Comparison of ENCODE assay signal across 9 cellular contexts in genomic region chr1:18109756-18110597, GRCh38. TPM values are rescaled to one million over a fixed set of nuclear protein-coding genes. Genes with fewer than 3 reads are reported as not detected.
DNase-seq lines count a peak whose midpoint lies in the region; FAIRE-seq and TF ChIP-seq lines count a peak whose summit lies in the region.
"Had no signal": no experiment of that assay in that cellular context is flagged by ENCODE, and none has a peak within 500 bp of the region (broad histone marks: within the 10 kb centered on the region; RNA-seq: fewer than 3 reads in every experiment).

No MANE protein-coding gene starts in this region.

- no peak overlapping the region for H3K4me3 Mint-ChIP-seq in neural crest cell

- H3K9me3 Mint-ChIP-seq in neural crest cell, result no peaks in the 10 kb centered on the region

- H3K4ac ChIP-seq in H1 (replicated peaks; ENCODE audit: insufficient read length, low read depth, low read length), result no peak overlapping the region

- H3K79me1 ChIP-seq in H1 (ENCODE audit: low read depth, low read length), result peaks cover 13% of the 10 kb centered on the region

- H3K14ac ChIP-seq in H1 (ENCODE audit: insufficient read length), result no peak overlapping the region

- TF ChIP-seq CTCF in H1 (IDR thresholded peaks at IDR 0.05; ENCODE audit: control extremely low read depth in 1 of 3, insufficient read depth in 1 of 3, low read depth in 1 of 3, low read length in 3 of 3), result peak; percentile 69 to 90 (median 89)
- peak; percentile 54 for TF ChIP-seq CTCF in neural crest cell (conservative IDR thresholded peaks at IDR 0.05)

- no peak overlapping the region for H3K9ac ChIP-seq in H1 (replicated peaks in 1 of 4; ENCODE audit: extremely low read depth in 1 of 4, low read depth in 3 of 4, low read length in 3 of 4)

- H2BK20ac ChIP-seq in H1 (ENCODE audit: low read length), result no peak overlapping the region

- CTCF ChIA-PET in H1 (lab: Charles Lee; ENCODE audit: partially characterized antibody), result interaction anchor here (0.7 to 3.2 kb wide), 25 partner anchors 9 to 336 kb away, joined by 3 to 21 read pairs (median 4); no protein-coding TSS in a partner anchor

- H3K18ac ChIP-seq in H1 (ENCODE audit: extremely low read depth, low read length), result peak overlapping the region; percentile 10

- peaks cover 97% of the 10 kb centered on the region for H3K27me3 Mint-ChIP-seq in neural crest cell (ENCODE audit: low read depth)

- WGBS in H1 (ENCODE audit: extremely low coverage in 1 of 2, insufficient coverage in 1 of 2, insufficient read length in 1 of 2, insufficient replicate concordance in 2 of 2, low coverage in 1 of 2, low lambda C conversion rate in 2 of 2, missing lambda C conversion rate in 1 of 2), 2 experiments, result 1% methylated on average over 54 of the region's 60 CpGs; no CpG with 5 or more reads in 1 of the 2 experiments

- no peak overlapping the region; the same call in 1 of the 2 replicates for H2AFZ ChIP-seq in H1 (ENCODE audit: low read length)

- no peak overlapping the region for H3K27ac Mint-ChIP-seq in neural crest cell (ENCODE audit: unreplicated experiment)

- H3K4me1 Mint-ChIP-seq in neural crest cell, result peaks cover 8% of the 10 kb centered on the region

- no peak overlapping the region; the same call in 1 of the 2 replicates for H2BK12ac ChIP-seq in H1 (ENCODE audit: low read depth, low read length)

- H3K79me2 ChIP-seq in H1 (ENCODE audit: control insufficient read depth in 1 of 2, insufficient read depth in 2 of 2, low read length in 2 of 2), result peaks cover 0 to 10% of the 10 kb centered on the region in 2 experiments; a peak in 1 of 4 replicates

- no peak overlapping the region; the same call in 1 of the 2 replicates for H2BK15ac ChIP-seq in H1 (ENCODE audit: low read length)

- H3K56ac ChIP-seq in H1 (replicated peaks; ENCODE audit: insufficient read length, low read depth, low read length), result no peak overlapping the region

- H2AK5ac ChIP-seq in H1 (ENCODE audit: low read depth, low read length), result no peak overlapping the region

- POLR2A ChIA-PET in H1 (lab: Charles Lee; ENCODE audit: partially characterized antibody), result interaction anchor here (0.9 to 1.9 kb wide), 4 partner anchors 10 to 66 kb away, joined by 3 to 7 read pairs (median 4); no protein-coding TSS in a partner anchor

- H3K4me3 ChIP-seq in H1 (ENCODE audit: extremely low read depth in 1 of 4, insufficient read depth in 2 of 4, low read depth in 3 of 4, low read length in 4 of 4), result peak overlapping the region; percentile 63 to 82 (median 71)

- DNase-seq in DMS53 treated with DMSO at 0.1 percent for 48 hours (lab: John Stamatoyannopoulos, UW; ENCODE audit: unreplicated experiment) (peak; percentile 13), NCI-H2107 treated with DMSO at 0.1 percent for 48 hours (lab: John Stamatoyannopoulos, UW; ENCODE audit: unreplicated experiment) (peak; percentile 37), H1 (ENCODE audit: low read depth in 1 of 2, low spot score in 2 of 2) (peak; percentile 50 to 96), neural crest cell (ENCODE audit: low read depth, low spot score) (no peak), erythroblast (lab: John Stamatoyannopoulos, UW) (no peak), NOMO-1 treated with DMSO at 0.1 percent for 48 hours (lab: John Stamatoyannopoulos, UW; ENCODE audit: unreplicated experiment) (no peak)
- no peak for DNase-seq in activated CD4-positive, CD25-positive, alpha-beta regulatory T cell treated with anti-CD3 and anti-CD28 coated beads, Interleukin-2, amount 50 U/mL, for 72 hours
- DNase-seq in activated CD8-positive, alpha-beta memory T cell treated with anti-CD3 and anti-CD28 coated beads for 24 hours, result no peak

- H3K23ac ChIP-seq in H1 (ENCODE audit: insufficient read length), result no peak overlapping the region

- no peaks in the 10 kb centered on the region for H3K9me3 ChIP-seq in H1 (ENCODE audit: insufficient read depth in 2 of 2, low read depth in 1 of 2, low read length in 1 of 2)
- H3K9me3 ChIP-seq: HAP-1 had no signal

- no peak overlapping the region for H4K91ac ChIP-seq in H1 (replicated peaks; ENCODE audit: insufficient read length, low read length)

- H3K4me1 ChIP-seq in H1 (replicated peaks in 1 of 4; ENCODE audit: control insufficient read depth in 3 of 4, insufficient read depth in 4 of 4, low read length in 3 of 4), result peaks cover 16 to 29% (median 20%) of the 10 kb centered on the region in 4 experiments
- H3K4me1 ChIP-seq: HAP-1 had no signal

- H3K36me3 ChIP-seq in H1 (ENCODE audit: control insufficient read depth in 2 of 4, insufficient read depth in 4 of 4, low read length in 3 of 4), result no peaks in the 10 kb centered on the region
- H3K36me3 ChIP-seq: HAP-1 had no signal

- no peak overlapping the region for H3K27ac ChIP-seq in H1 (ENCODE audit: low read depth, low read length)

- TF ChIP-seq POLR2A in H1 (IDR thresholded peaks at IDR 0.05; ENCODE audit: control extremely low read depth in 1 of 2, low read depth in 2 of 2, low read length in 2 of 2), result no peak
- no peak for TF ChIP-seq POLR2A in erythroblast (IDR thresholded peaks at IDR 0.05; ENCODE audit: low read length)

- H3K4me2 ChIP-seq in H1 (ENCODE audit: insufficient read depth in 1 of 2, low read depth in 2 of 2, low read length in 2 of 2), result peak overlapping the region; percentile 84 to 99

- no peak overlapping the region for H4K8ac ChIP-seq in H1 (ENCODE audit: extremely low read depth, insufficient read depth, low read length)

- peaks cover 7 to 16% of the 10 kb centered on the region in 2 experiments for H4K20me1 ChIP-seq in H1 (replicated peaks in 1 of 2; ENCODE audit: control insufficient read depth in 1 of 2, insufficient read depth in 2 of 2, low read length in 2 of 2)

- no peaks in the 10 kb centered on the region for H3K36me3 Mint-ChIP-seq in neural crest cell (ENCODE audit: low read depth)

- H3K27me3 ChIP-seq in H1 (replicated peaks in 1 of 4; ENCODE audit: control insufficient read depth in 3 of 4, extremely low read depth in 1 of 4, insufficient read depth in 3 of 4, low read length in 3 of 4), result peaks cover 8 to 50% (median 42%) of the 10 kb centered on the region in 4 experiments; a peak in 6 of 7 replicates

- H3K23me2 ChIP-seq in H1 (ENCODE audit: low read depth, low read length), result peaks cover 32% of the 10 kb centered on the region

- TF ChIP-seq EP300 in H1 (IDR thresholded peaks at IDR 0.05; ENCODE audit: borderline replicate concordance in 1 of 2, low read depth in 2 of 2, low read length in 2 of 2), result no peak

- no peak overlapping the region for H2BK120ac ChIP-seq in H1 (replicated peaks; ENCODE audit: low read depth, low read length)

- no peak overlapping the region for H4K5ac ChIP-seq in H1 (ENCODE audit: insufficient read length, low read depth, low read length)

- peak; percentile 47 to 61 for TF ChIP-seq RAD21 in H1 (IDR thresholded peaks at IDR 0.05 in 1 of 2, conservative IDR thresholded peaks at IDR 0.05 in 1 of 2; ENCODE audit: low read depth in 2 of 2, low read length in 2 of 2)

- H2BK5ac ChIP-seq in H1 (ENCODE audit: low read depth, low read length), result peak overlapping the region; percentile 44; the same call in 1 of the 2 replicates

- FAIRE-seq in H1 (lab: Jason Lieb, UNC), result no peak

TF ChIP-seq in H1, 55 proteins besides CTCF, POLR2A, EP300 and RAD21 (continues in another document):
- no peak for TF ChIP-seq SP1 (IDR thresholded peaks at IDR 0.05; ENCODE audit: low read depth, low read length)
- TF ChIP-seq RFX5 (IDR thresholded peaks at IDR 0.05; ENCODE audit: borderline replicate concordance, low read depth, low read length), result no peak
- peak; percentile 69 for TF ChIP-seq CREB1 (IDR thresholded peaks at IDR 0.05)
- TF ChIP-seq MAFK (IDR thresholded peaks at IDR 0.05; ENCODE audit: low read depth, low read length), result no peak
- TF ChIP-seq, protein P1, sequence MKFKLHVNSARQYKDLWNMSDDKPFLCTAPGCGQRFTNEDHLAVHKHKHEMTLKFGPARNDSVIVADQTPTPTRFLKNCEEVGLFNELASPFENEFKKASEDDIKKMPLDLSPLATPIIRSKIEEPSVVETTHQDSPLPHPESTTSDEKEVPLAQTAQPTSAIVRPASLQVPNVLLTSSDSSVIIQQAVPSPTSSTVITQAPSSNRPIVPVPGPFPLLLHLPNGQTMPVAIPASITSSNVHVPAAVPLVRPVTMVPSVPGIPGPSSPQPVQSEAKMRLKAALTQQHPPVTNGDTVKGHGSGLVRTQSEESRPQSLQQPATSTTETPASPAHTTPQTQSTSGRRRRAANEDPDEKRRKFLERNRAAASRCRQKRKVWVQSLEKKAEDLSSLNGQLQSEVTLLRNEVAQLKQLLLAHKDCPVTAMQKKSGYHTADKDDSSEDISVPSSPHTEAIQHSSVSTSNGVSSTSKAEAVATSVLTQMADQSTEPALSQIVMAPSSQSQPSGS (IDR thresholded peaks at IDR 0.05; ENCODE audit: low read length), result no peak
- peak; percentile 89 for TF ChIP-seq E2F6 (IDR thresholded peaks at IDR 0.05)
- no peak for TF ChIP-seq CTBP2 (IDR thresholded peaks at IDR 0.05; ENCODE audit: borderline replicate concordance, insufficient read depth, insufficient read length, low read length)
- TF ChIP-seq HDAC6 (IDR thresholded peaks at IDR 0.05; ENCODE audit: low read depth, low read length), result no peak
- no peak for TF ChIP-seq USF2 (IDR thresholded peaks at IDR 0.05; ENCODE audit: low read length)

RNA-seq across cellular contexts. Expression of gene IGSF21, which starts 2.4 kb away (rescaled TPM):
- total RNA-seq in H1 (2021; fragmentation: NEBNext Ultra II Directional; extraction: Animal tissue kit (Norgen Biotek cat#: 25700)), result 28.5 and 29.1 TPM in 2 replicates
- polyA plus RNA-seq in H1 (2011; rRNA removed), result 22.5 and 37.6 TPM in 2 replicates
- 13.3 TPM for polyA plus RNA-seq in H1 (2011; cell fraction: cytosol; rRNA removed)
- 27.6 TPM for polyA plus RNA-seq in H1 (2011; cell fraction: nucleus; rRNA removed)
- polyA plus RNA-seq in H1 (2012, experiment 1 of 2), result 15.1 to 20.1 TPM (median 18.1 TPM) in 4 replicates
- polyA plus RNA-seq in H1 (2012, experiment 2 of 2), result 14.3 TPM
- 31.3 TPM for polyA plus RNA-seq in H1 (2013, experiment 1 of 2)
- 36.2 TPM for polyA plus RNA-seq in H1 (2013, experiment 2 of 2)
- 12.0 and 17.4 TPM in 2 replicates for polyA minus RNA-seq in H1 (2011; rRNA and poly(A)+ RNA removed)
- 19.3 TPM for polyA minus RNA-seq in H1 (2011; cell fraction: cytosol; rRNA and poly(A)+ RNA removed)
- polyA minus RNA-seq in H1 (2011; cell fraction: nucleus; rRNA and poly(A)+ RNA removed), result 14.6 TPM
- total RNA-seq in neural crest cell, result 0.35 TPM in 1 of 2 replicates, not detected in the other

Comparison
In these comparisons a context has a peak if more than half of its experiments do, and no peak if none do; other contexts are left out.
1. DNase-seq: peak in DMS53 treated with DMSO at 0.1 percent for 48 hours (single experiment), NCI-H2107 treated with DMSO at 0.1 percent for 48 hours (single experiment) and H1 (2 of 2); none in neural crest cell (single experiment), erythroblast (0 of 2), activated CD4-positive, CD25-positive, alpha-beta regulatory T cell treated with anti-CD3 and anti-CD28 coated beads, Interleukin-2, amount 50 U/mL, for 72 hours (single experiment), activated CD8-positive, alpha-beta memory T cell treated with anti-CD3 and anti-CD28 coated beads for 24 hours (single experiment) and NOMO-1 treated with DMSO at 0.1 percent for 48 hours (single experiment).
2. RNA of gene IGSF21, which starts 2.4 kb away (total RNA-seq): 28.5 to 29.1 TPM in H1; 0.35 TPM in neural crest cell; every median in the first group is over 10 times any median in the second.